In the genomic region with DNA sequence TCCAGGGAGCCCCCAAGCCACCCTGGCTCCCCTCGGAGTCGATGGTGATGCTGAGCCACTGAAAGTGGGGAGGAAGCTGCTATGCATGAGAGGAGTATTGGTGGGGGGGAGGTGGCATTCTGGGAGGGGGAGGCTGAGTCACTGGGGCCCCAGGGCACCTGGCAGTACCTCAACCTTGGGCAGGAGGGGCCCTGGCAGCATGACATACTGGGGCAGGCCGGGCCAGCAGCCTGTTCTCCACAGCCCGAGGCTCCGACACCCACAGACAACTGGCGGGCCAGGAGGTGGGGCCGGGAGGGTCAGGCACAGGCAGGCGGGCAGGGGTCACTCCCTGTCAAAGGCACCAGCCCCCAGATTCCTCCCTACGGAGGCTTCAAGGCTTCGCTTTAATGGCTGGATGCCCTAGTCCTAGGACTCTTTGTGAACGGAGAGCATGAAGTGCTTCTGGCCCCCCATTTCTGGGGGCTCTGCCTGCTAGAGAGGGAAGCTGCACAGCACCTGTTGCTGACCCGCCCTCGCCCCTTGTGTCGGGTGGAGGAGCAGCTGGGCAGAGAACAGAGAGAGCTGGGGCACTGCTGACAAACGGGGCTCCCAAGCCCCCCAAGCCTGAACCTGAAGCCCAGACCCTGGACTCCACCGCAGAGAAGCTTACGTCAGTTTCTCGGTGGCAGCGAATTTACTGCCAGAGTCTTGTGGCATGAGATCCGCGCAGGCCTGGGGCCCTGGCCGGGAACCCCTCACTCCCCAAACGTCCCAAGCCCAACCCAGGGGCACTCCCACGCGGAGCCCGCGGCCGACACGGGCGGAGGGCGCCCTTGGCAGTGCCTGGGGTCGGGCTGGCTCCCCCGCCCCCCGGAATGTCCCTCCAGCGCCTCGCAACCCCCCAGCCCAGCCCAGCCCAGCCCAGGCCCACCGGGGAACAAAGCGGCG, we compare ENCODE assay signal across 8 cellular contexts. TPM values are rescaled to one million over a fixed set of nuclear protein-coding genes. Genes with fewer than 3 reads are reported as not detected.
DNase-seq lines count a peak whose midpoint lies in the region; ATAC-seq lines count a peak whose summit lies in the region.

No MANE protein-coding gene starts in this region.

- peaks cover 15% of the 10 kb centered on the region for H3K4me1 Mint-ChIP-seq in activated T-helper 17 cell treated with anti-CD3 and anti-CD28 coated beads, Interleukin-2, amount 50 U/mL, for 72 hours

- 6% methylated on average over 39 of the region's 39 CpGs for WGBS in right cardiac atrium

- peaks cover 12% of the 10 kb centered on the region for H3K4me1 ChIP-seq in right cardiac atrium (ENCODE audit: control insufficient read depth, insufficient read depth, low read length)
- peaks cover 32% of the 10 kb centered on the region for H3K4me1 ChIP-seq in skeletal muscle satellite cell (ENCODE audit: control insufficient read depth, insufficient read depth, low read length)

- H3K36me3 Mint-ChIP-seq in activated T-helper 17 cell treated with anti-CD3 and anti-CD28 coated beads, Interleukin-2, amount 50 U/mL, for 72 hours (ENCODE audit: low read depth), result peaks cover 22% of the 10 kb centered on the region

- H3K36me3 ChIP-seq in skeletal muscle satellite cell (ENCODE audit: insufficient read depth, low read length), result peaks cover 6% of the 10 kb centered on the region

- no peaks in the 10 kb centered on the region for H3K9me3 Mint-ChIP-seq in activated T-helper 17 cell treated with anti-CD3 and anti-CD28 coated beads, Interleukin-2, amount 50 U/mL, for 72 hours

- H3K27ac Mint-ChIP-seq in activated T-helper 17 cell treated with anti-CD3 and anti-CD28 coated beads, Interleukin-2, amount 50 U/mL, for 72 hours, result no peak overlapping the region

- H3K4me3 ChIP-seq in right cardiac atrium (ENCODE audit: low read length) (peak overlapping the region; percentile 73), skeletal muscle satellite cell (ENCODE audit: low read length) (peak overlapping the region; percentile 71)

- H3K27me3 Mint-ChIP-seq in activated T-helper 17 cell treated with anti-CD3 and anti-CD28 coated beads, Interleukin-2, amount 50 U/mL, for 72 hours, result no peaks in the 10 kb centered on the region

- DNase-seq in activated T-cell treated with anti-CD3 and anti-CD28 coated beads, Interleukin-2, amount 50 U/mL, for 1 hour, result peak; percentile 26
- DNase-seq in activated T-cell treated with anti-CD3 and anti-CD28 coated beads for 4 hours (no peak), right cardiac atrium (peak in 2 of 3 donors; percentile 73 to 75), NCI-H2029 treated with DMSO at 0.1 percent for 48 hours (lab: John Stamatoyannopoulos, UW) (no peak), OCI-M2 (lab: John Stamatoyannopoulos, UW; ENCODE audit: unreplicated experiment) (no peak)

- H3K27me3 ChIP-seq in right cardiac atrium (ENCODE audit: control insufficient read depth, insufficient read depth) (no peaks in the 10 kb centered on the region), skeletal muscle satellite cell (ENCODE audit: control insufficient read depth, insufficient read depth, low read length) (no peaks in the 10 kb centered on the region)

- H3K9ac ChIP-seq in skeletal muscle satellite cell (ENCODE audit: low read depth, low read length), result peak overlapping the region; percentile 91

- H3K27ac ChIP-seq in right cardiac atrium (ENCODE audit: low read length), result peak overlapping the region; percentile 76

- ATAC-seq in activated T-helper 17 cell treated with anti-CD3 and anti-CD28 coated beads, Interleukin-2, amount 50 U/mL, for 72 hours (replicated peaks), result no peak
- ATAC-seq in right cardiac atrium (peak; percentile 1 to 3), HG03521 (IDR thresholded peaks at IDR 0.05; ENCODE audit: unreplicated experiment) (no peak)

- H3K4me3 Mint-ChIP-seq in activated T-helper 17 cell treated with anti-CD3 and anti-CD28 coated beads, Interleukin-2, amount 50 U/mL, for 72 hours, result peak overlapping the region; percentile 10

- peak overlapping the region; percentile 95 for H3K4me2 ChIP-seq in skeletal muscle satellite cell (ENCODE audit: low read length)

- H3K9me3 ChIP-seq in right cardiac atrium (ENCODE audit: control insufficient read depth, low read length), result no peaks in the 10 kb centered on the region
- no peaks in the 10 kb centered on the region for H3K9me3 ChIP-seq in skeletal muscle satellite cell (replicated peaks; ENCODE audit: low read length)

- intact Hi-C loops in right cardiac atrium (cut with DNase I), result loop anchor here (5.0 kb wide), 3 partner anchors 73 to 87 kb away; a partner anchor contains a TSS

RNA-seq across cellular contexts. Expression of a gene that starts 0.8 kb away (rescaled TPM):
- 1 to 10 TPM; 2.9 to 5.4 TPM for total RNA-seq in activated T-helper 17 cell treated with anti-CD3 and anti-CD28 coated beads, Interleukin-2, amount 50 U/mL, for 72 hours
- total RNA-seq in right cardiac atrium, result 10 to 100 TPM; 38.0 to 50.4 (median 46.4) TPM
- 25.9 TPM for polyA plus RNA-seq in right cardiac atrium
- total RNA-seq in skeletal muscle satellite cell (2012; rRNA removed), result 4.6 and 6.1 TPM in 2 replicates

RNA-seq across cellular contexts. Expression of a gene that starts 1.8 kb away (rescaled TPM):
- 10 to 100 TPM; 25.3 to 46.4 TPM for total RNA-seq in activated T-helper 17 cell treated with anti-CD3 and anti-CD28 coated beads, Interleukin-2, amount 50 U/mL, for 72 hours
- 1 to 10 TPM; 5.9 to 7.1 (median 6.8) TPM for total RNA-seq in right cardiac atrium
- polyA plus RNA-seq in right cardiac atrium, result 9.6 TPM
- total RNA-seq in skeletal muscle satellite cell (2012; rRNA removed), result 8.1 and 9.1 TPM in 2 replicates

RNA-seq across cellular contexts. Expression of a gene that starts 10.9 kb away (rescaled TPM):
- 10 to 100 TPM; 16.7 to 24.1 TPM for total RNA-seq in activated T-helper 17 cell treated with anti-CD3 and anti-CD28 coated beads, Interleukin-2, amount 50 U/mL, for 72 hours
- total RNA-seq in right cardiac atrium, result 10 to 100 TPM in 1 of 4 donors, 1 to 10 TPM in 3; 5.7 to 10.4 (median 7.6) TPM
- polyA plus RNA-seq in right cardiac atrium, result 8.6 TPM
- not detected in 2 replicates for total RNA-seq in skeletal muscle satellite cell (2012; rRNA removed)

RNA-seq across cellular contexts. Expression of a gene that starts 58.1 kb away (rescaled TPM):
- 10 to 100 TPM; 76.5 to 79.8 TPM for total RNA-seq in activated T-helper 17 cell treated with anti-CD3 and anti-CD28 coated beads, Interleukin-2, amount 50 U/mL, for 72 hours
- total RNA-seq in right cardiac atrium, result 10 to 100 TPM; 40.3 to 54.6 (median 50.3) TPM
- polyA plus RNA-seq in right cardiac atrium, result 41.0 TPM
- total RNA-seq in skeletal muscle satellite cell (2012; rRNA removed), result 10.4 and 14.4 TPM in 2 replicates

Comparison
In these comparisons a context has a peak if more than half of its experiments do, and no peak if none do; other contexts are left out.
1. DNase-seq: peak in activated T-cell treated with anti-CD3 and anti-CD28 coated beads, Interleukin-2, amount 50 U/mL, for 1 hour (single experiment) and right cardiac atrium (2 of 3); none in activated T-cell treated with anti-CD3 and anti-CD28 coated beads for 4 hours (single experiment), NCI-H2029 treated with DMSO at 0.1 percent for 48 hours (single experiment) and OCI-M2 (single experiment).
2. ATAC-seq: peak in right cardiac atrium (2 of 2); none in activated T-helper 17 cell treated with anti-CD3 and anti-CD28 coated beads, Interleukin-2, amount 50 U/mL, for 72 hours (single experiment) and HG03521 (single experiment).
3. RNA of a gene that starts 0.8 kb away (total RNA-seq): 38.0 to 50.4 TPM in right cardiac atrium; 2.9 to 5.4 TPM in activated T-helper 17 cell treated with anti-CD3 and anti-CD28 coated beads, Interleukin-2, amount 50 U/mL, for 72 hours; every median in the first group is over 4 times any median in the second.